In the genomic region with DNA sequence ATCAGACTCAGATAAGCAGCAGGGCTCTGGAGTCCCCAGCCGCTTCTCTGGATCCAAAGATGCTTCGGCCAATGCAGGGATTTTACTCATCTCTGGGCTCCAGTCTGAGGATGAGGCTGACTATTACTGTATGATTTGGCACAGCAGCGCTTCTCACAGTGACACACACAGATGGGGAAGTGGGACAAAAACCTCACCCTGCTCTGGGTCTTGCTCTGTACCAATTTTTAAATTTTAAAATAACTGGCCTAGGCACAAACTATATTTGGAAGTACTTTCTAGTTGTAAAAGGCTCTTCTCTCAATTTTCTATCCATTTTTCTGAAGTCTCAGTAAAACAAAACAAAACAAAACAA, we compare ENCODE assay signal across 22 cellular contexts.
DNase-seq lines count a peak whose midpoint lies in the region; ATAC-seq and TF ChIP-seq lines count a peak whose summit lies in the region.
"Had no signal": no experiment of that assay in that cellular context is flagged by ENCODE, and none has a peak within 500 bp of the region (broad histone marks: within the 10 kb centered on the region; RNA-seq: fewer than 3 reads in every experiment).

No MANE protein-coding gene starts in this region.

- no peak overlapping the region for H2AFZ ChIP-seq in H9 (ENCODE audit: low read length)

- H3K4me1 ChIP-seq in esophagus muscularis mucosa (no peaks in the 10 kb centered on the region), H9 (ENCODE audit: insufficient read depth, low read length) (no peaks in the 10 kb centered on the region)
- H3K4me1 ChIP-seq: Peyer's patch had no signal

- no peak overlapping the region for H2BK5ac ChIP-seq in H9 (ENCODE audit: insufficient read length, low read length)

- no peak overlapping the region for H3T11ph ChIP-seq in H9 (ENCODE audit: low read length)

- no peak overlapping the region for H2BK120ac ChIP-seq in H9 (ENCODE audit: low read depth, low read length, poor library complexity, severe bottlenecking)

- no peaks in the 10 kb centered on the region for H3K36me3 ChIP-seq in esophagus muscularis mucosa
- H3K36me3 ChIP-seq: Peyer's patch had no signal

- WGBS in esophagus muscularis mucosa = 62% methylated on average over 3 of the region's 3 CpGs
- no CpG with 5 or more reads among the region's 3 CpGs for WGBS in H9 (ENCODE audit: extremely low coverage, insufficient read length, low lambda C conversion rate)

- no peaks in the 10 kb centered on the region for H4K20me1 ChIP-seq in H9 (ENCODE audit: control insufficient read depth, insufficient read depth, insufficient read length)

- H3K4me1 Mint-ChIP-seq in stimulated activated naive CD8-positive, alpha-beta T cell treated with anti-CD3 and anti-CD28 coated beads, Interleukin-15, amount 100 ng/mL, for 72 hours = peaks cover 6% of the 10 kb centered on the region
- peaks cover 0 to 9% of the 10 kb centered on the region in 2 experiments; a peak in 2 of 4 replicates for H3K4me1 Mint-ChIP-seq in H9
- H3K4me1 Mint-ChIP-seq: CD4-positive, alpha-beta memory T cell had no signal

- H4K8ac ChIP-seq in H9 (replicated peaks; ENCODE audit: insufficient read length, low read depth, low read length) = no peak overlapping the region

- H2BK12ac ChIP-seq in H9 (ENCODE audit: insufficient read length, low read depth, low read length) = no peak overlapping the region

- no peaks in the 10 kb centered on the region for H3K79me2 ChIP-seq in H9 (ENCODE audit: insufficient read depth, low read length)

- no peak overlapping the region for H3K4me2 ChIP-seq in H9 (ENCODE audit: insufficient read depth, insufficient read length, low read length)
- H3K4me2 ChIP-seq: KMS-11, SK-N-SH had no signal

- H3K23ac ChIP-seq in H9 (ENCODE audit: insufficient read length, low read depth, low read length) = no peak overlapping the region

- no peak for TF ChIP-seq POLR2A in esophagus muscularis mucosa (IDR thresholded peaks at IDR 0.05; ENCODE audit: low read depth)

- H3K9me3 Mint-ChIP-seq in stimulated activated naive CD8-positive, alpha-beta T cell treated with anti-CD3 and anti-CD28 coated beads, Interleukin-15, amount 100 ng/mL, for 72 hours = no peaks in the 10 kb centered on the region
- H3K9me3 Mint-ChIP-seq in H9 = no peaks in the 10 kb centered on the region; a peak in 1 of 5 replicates
- H3K9me3 Mint-ChIP-seq: CD4-positive, alpha-beta memory T cell had no signal

- H2BK15ac ChIP-seq in H9 (ENCODE audit: low read depth, low read length) = no peak overlapping the region

- no peak overlapping the region for H3K4me3 ChIP-seq in esophagus muscularis mucosa
- H3K4me3 ChIP-seq: Peyer's patch had no signal

- H3K56ac ChIP-seq in H9 (ENCODE audit: insufficient read length, low read depth, low read length) = no peak overlapping the region

- peak; percentile 82 for ATAC-seq in stimulated activated naive CD8-positive, alpha-beta T cell treated with anti-CD3 and anti-CD28 coated beads, Interleukin-15, amount 100 ng/mL, for 72 hours
- ATAC-seq in stimulated activated naive CD8-positive, alpha-beta T cell treated with anti-CD3 and anti-CD28 coated beads, Interleukin-15, Interleukin-2, amounts not matched to agents 100 U/mL and 50 U/mL, for 24 hours = no peak
- ATAC-seq in omental fat pad (ENCODE audit: low FRiP score) = no peak

- H3K27ac ChIP-seq in esophagus muscularis mucosa (replicated peaks in 1 of 4) = no peak overlapping the region
- H3K27ac ChIP-seq in H9 (ENCODE audit: insufficient read length, low read depth, low read length) = no peak overlapping the region
- H3K27ac ChIP-seq: KMS-11 had no signal

- H3K36me3 Mint-ChIP-seq in H9 (ENCODE audit: insufficient read depth in 1 of 3, low read depth in 3 of 3) = no peaks in the 10 kb centered on the region
- H3K36me3 Mint-ChIP-seq: CD4-positive, alpha-beta memory T cell had no signal

- peaks cover 0 to 59% (median 0%) of the 10 kb centered on the region in 4 donors for H3K27me3 ChIP-seq in esophagus muscularis mucosa
- H3K27me3 ChIP-seq in H9 (ENCODE audit: insufficient read depth, low read length) = peaks cover 74% of the 10 kb centered on the region
- H3K27me3 ChIP-seq: Peyer's patch had no signal

- H3K9me3 ChIP-seq in esophagus muscularis mucosa (no peaks in the 10 kb centered on the region), H9 (ENCODE audit: control insufficient read depth, low read depth, low read length) (no peaks in the 10 kb centered on the region)
- H3K9me3 ChIP-seq: Peyer's patch, SK-N-SH had no signal

- no peak overlapping the region for H3K4ac ChIP-seq in H9 (ENCODE audit: low read depth, low read length)

- intact Hi-C loops in esophagus muscularis mucosa (cut with DNase I) = no loop called here

- peaks cover 69% of the 10 kb centered on the region for H3K27me3 Mint-ChIP-seq in stimulated activated naive CD8-positive, alpha-beta T cell treated with anti-CD3 and anti-CD28 coated beads, Interleukin-15, amount 100 ng/mL, for 72 hours
- peaks cover 100% of the 10 kb centered on the region for H3K27me3 Mint-ChIP-seq in H9 (ENCODE audit: low read depth)

- H3K14ac ChIP-seq in H9 (ENCODE audit: insufficient read depth, low read length) = no peak overlapping the region

- no peak for TF ChIP-seq EP300 in esophagus muscularis mucosa (IDR thresholded peaks at IDR 0.05)

- H3K27ac Mint-ChIP-seq in stimulated activated naive CD8-positive, alpha-beta T cell treated with anti-CD3 and anti-CD28 coated beads, Interleukin-15, amount 100 ng/mL, for 72 hours = no peak overlapping the region
- H3K27ac Mint-ChIP-seq in H9 = no peak overlapping the region; a peak in 1 of 7 replicates

- no peak overlapping the region for H3K9ac ChIP-seq in H9 (ENCODE audit: extremely low read depth, insufficient read length, low read length)
- H3K9ac ChIP-seq: KMS-11, SK-N-SH had no signal

- H2BK20ac ChIP-seq in H9 (ENCODE audit: low read depth, low read length, poor library complexity, severe bottlenecking) = no peak overlapping the region

- TF ChIP-seq CTCF in esophagus muscularis mucosa (IDR thresholded peaks at IDR 0.05) (no peak), omental fat pad (IDR thresholded peaks at IDR 0.05) (no peak), H9 (conservative IDR thresholded peaks at IDR 0.05) (no peak)

- H4K5ac ChIP-seq in H9 (ENCODE audit: insufficient read length, low read depth, low read length) = no peak overlapping the region

- H2AK5ac ChIP-seq in H9 (ENCODE audit: insufficient read length, low read length) = no peak overlapping the region

- no peaks in the 10 kb centered on the region for H3K23me2 ChIP-seq in H9 (ENCODE audit: insufficient read length, low read depth, low read length, poor library complexity, severe bottlenecking)

- no peak overlapping the region for H3K4me3 Mint-ChIP-seq in stimulated activated naive CD8-positive, alpha-beta T cell treated with anti-CD3 and anti-CD28 coated beads, Interleukin-15, amount 100 ng/mL, for 72 hours
- H3K4me3 Mint-ChIP-seq in H9 = no peak overlapping the region
- H3K4me3 Mint-ChIP-seq: CD4-positive, alpha-beta memory T cell had no signal

- H3K18ac ChIP-seq in H9 (ENCODE audit: insufficient read length, low read depth, low read length) = no peak overlapping the region

- no peaks in the 10 kb centered on the region for H3K79me1 ChIP-seq in H9 (ENCODE audit: insufficient read depth, low read depth, low read length, poor library complexity, severe bottlenecking)

- H4K91ac ChIP-seq in H9 (ENCODE audit: insufficient read length, low read depth, low read length) = no peak overlapping the region

- no peak for DNase-seq in stimulated activated naive CD8-positive, alpha-beta T cell treated with anti-CD3 and anti-CD28 coated beads, Interleukin-15, amount 100 ng/mL, for 72 hours
- DNase-seq in stimulated activated naive CD8-positive, alpha-beta T cell treated with anti-CD3 and anti-CD28 coated beads, Interleukin-15, Interleukin-2, amounts not matched to agents 100 U/mL and 50 U/mL, for 24 hours = no peak
- peak; percentile 33 for DNase-seq in NAMALWA (ENCODE audit: low spot score)
- peak; percentile 78 for DNase-seq in esophagus muscularis mucosa (ENCODE audit: extremely low spot score)
- DNase-seq in omental fat pad (ENCODE audit: low spot score) = no peak
- no peak for DNase-seq in H9
- DNase-seq in hypothalamus (lab: John Stamatoyannopoulos, UW) = no peak
- DNase-seq in NCI-H69 (lab: John Stamatoyannopoulos, UW) = no peak
- DNase-seq: C1 segment of cervical spinal cord; CD4-positive, alpha-beta memory T cell; COR-L47; IMR-90; NCI-H1105; NCI-H1436 treated with DMSO at 0.1 percent for 48 hours; NCI-H187 treated with DMSO at 0.1 percent for 48 hours; NCI-H2171 treated with DMSO at 0.1 percent for 48 hours; NCI-H345; NCI-H774; OCI-M1; SK-N-SH had no signal

Comparison
In these comparisons a context has a peak if more than half of its experiments do, and no peak if none do; other contexts are left out.
1. DNase-seq: peak in NAMALWA (single experiment) and esophagus muscularis mucosa (single experiment); none in stimulated activated naive CD8-positive, alpha-beta T cell treated with anti-CD3 and anti-CD28 coated beads, Interleukin-15, amount 100 ng/mL, for 72 hours (0 of 2), stimulated activated naive CD8-positive, alpha-beta T cell treated with anti-CD3 and anti-CD28 coated beads, Interleukin-15, Interleukin-2, amounts not matched to agents 100 U/mL and 50 U/mL, for 24 hours (single experiment), omental fat pad (single experiment), H9 (single experiment), hypothalamus (0 of 51) and NCI-H69 (single experiment).